9 cellular contexts compared by ENCODE assay signal in the genomic region with DNA sequence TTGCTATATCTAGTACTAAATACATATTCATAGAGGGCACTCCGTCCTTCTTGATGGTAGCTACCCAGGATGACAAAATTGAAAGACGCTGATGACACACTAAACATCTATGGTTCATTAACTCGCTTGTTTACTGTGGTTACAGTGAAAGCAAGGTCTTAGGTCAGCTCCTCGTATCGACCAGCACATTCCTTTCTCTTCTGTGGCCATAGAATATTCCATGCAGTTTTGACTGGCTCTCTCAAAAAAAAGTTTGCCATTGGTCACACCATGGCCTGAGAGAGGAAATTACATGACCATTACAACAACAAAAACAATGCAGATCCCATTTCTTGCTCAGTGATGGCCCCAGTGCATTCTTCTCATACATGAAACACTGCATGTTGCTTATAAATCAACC.
A peak's percentile ranks its signal among the peaks of the same experiment; 100 is the strongest.
DNase-seq lines count a peak whose midpoint lies in the region; ATAC-seq lines count a peak whose summit lies in the region.
"Had no signal": no experiment of that assay in that cellular context is flagged by ENCODE, and none has a peak within 500 bp of the region (broad histone marks: within the 10 kb centered on the region; RNA-seq: fewer than 3 reads in every experiment).

No MANE protein-coding gene starts in this region.

- H3K36me3 ChIP-seq in mesendoderm (ENCODE audit: control insufficient read depth, insufficient read depth, low read length) (no peaks in the 10 kb centered on the region), aorta (ENCODE audit: control insufficient read depth in 1 of 2, insufficient read depth in 2 of 2, low read length in 1 of 2) (no peaks in the 10 kb centered on the region)
- H3K36me3 ChIP-seq: heart left ventricle had no signal

- H3K4me3 Mint-ChIP-seq in IgD-negative memory B cell: peak overlapping the region; percentile 35 to 89 (median 80)

- H3K9ac ChIP-seq in mesendoderm (ENCODE audit: low read length): no peak overlapping the region

- H3K27ac Mint-ChIP-seq in IgD-negative memory B cell: peak overlapping the region; percentile 1 to 90 (median 58)

- no peak overlapping the region for H2BK5ac ChIP-seq in mesendoderm (ENCODE audit: low read length)

- H3K79me2 ChIP-seq in mesendoderm (ENCODE audit: control insufficient read depth, insufficient read depth, low read length): no peaks in the 10 kb centered on the region

- no peak overlapping the region for H3K4ac ChIP-seq in mesendoderm (ENCODE audit: low read depth, low read length)

- H3K56ac ChIP-seq in mesendoderm (ENCODE audit: low read length): no peak overlapping the region

- no peak overlapping the region for H4K8ac ChIP-seq in mesendoderm (ENCODE audit: low read depth, low read length)

- H3K4me1 ChIP-seq in mesendoderm (ENCODE audit: control insufficient read depth, low read depth, low read length): no peaks in the 10 kb centered on the region
- H3K4me1 ChIP-seq in aorta (ENCODE audit: control insufficient read depth in 1 of 2, insufficient read depth in 2 of 2, low read length in 2 of 2): no peaks in the 10 kb centered on the region

- WGBS in mesendoderm (ENCODE audit: extremely low coverage, insufficient coverage, low lambda C conversion rate): no CpG with 5 or more reads among the region's 5 CpGs
- WGBS in aorta, 2 donors: 84 to 87% methylated on average over 5 of the region's 5 CpGs

- H3K27me3 ChIP-seq in mesendoderm (ENCODE audit: insufficient read depth, low read length, poor library complexity): no peaks in the 10 kb centered on the region
- no peaks in the 10 kb centered on the region for H3K27me3 ChIP-seq in aorta (ENCODE audit: control insufficient read depth in 1 of 2, insufficient read depth in 2 of 2, low read length in 1 of 2)
- H3K27me3 ChIP-seq: heart left ventricle had no signal

- peaks cover 5% of the 10 kb centered on the region for H3K27me3 Mint-ChIP-seq in IgD-negative memory B cell

- no peaks in the 10 kb centered on the region for H3K9me3 ChIP-seq in aorta (ENCODE audit: control insufficient read depth, low read length)
- H3K9me3 ChIP-seq: heart left ventricle had no signal

- H3K4me2 ChIP-seq in mesendoderm (ENCODE audit: low read length): no peak overlapping the region

- no peak overlapping the region for H4K5ac ChIP-seq in mesendoderm (ENCODE audit: low read length)

- no peak overlapping the region for H2BK15ac ChIP-seq in mesendoderm (replicated peaks; ENCODE audit: low read depth)

- H2BK120ac ChIP-seq in mesendoderm (ENCODE audit: low read depth, low read length): no peak overlapping the region

- peak; percentile 79 for ATAC-seq in GM19035 (IDR thresholded peaks at IDR 0.05; ENCODE audit: unreplicated experiment)
- peak; percentile 75 for ATAC-seq in HG02840 (IDR thresholded peaks at IDR 0.05; ENCODE audit: low FRiP score, unreplicated experiment)
- no peak for ATAC-seq in aorta (ENCODE audit: low FRiP score)
- ATAC-seq: heart left ventricle had no signal

- intact Hi-C loops in aorta (cut with DNase I): no loop called here

- no peak overlapping the region for H3K18ac ChIP-seq in mesendoderm (ENCODE audit: low read length)

- no peaks in the 10 kb centered on the region for H3K79me1 ChIP-seq in mesendoderm (ENCODE audit: low read length)

- DNase-seq in mesendoderm (peak; percentile 32), aorta (no peak), NCI-H2029 (lab: John Stamatoyannopoulos, UW) (no peak), NCI-H187 (lab: John Stamatoyannopoulos, UW) (no peak), T-helper 2 cell (no peak)
- DNase-seq: heart left ventricle had no signal

- peaks cover 34 to 44% (median 40%) of the 10 kb centered on the region in 3 donors for H3K4me1 Mint-ChIP-seq in IgD-negative memory B cell

- H3K4me3 ChIP-seq in mesendoderm (ENCODE audit: low read length) (no peak overlapping the region), aorta (ENCODE audit: low read length in 2 of 2) (no peak overlapping the region)
- H3K4me3 ChIP-seq: heart left ventricle had no signal

- no peak overlapping the region for H3K23ac ChIP-seq in mesendoderm (ENCODE audit: low read length)

- H3K27ac ChIP-seq in mesendoderm (ENCODE audit: low read depth, low read length) (no peak overlapping the region), aorta (ENCODE audit: low read depth in 1 of 2, low read length in 2 of 2) (no peak overlapping the region)
- H3K27ac ChIP-seq: heart left ventricle had no signal

- H3K9me3 Mint-ChIP-seq in IgD-negative memory B cell: no peaks in the 10 kb centered on the region

- H2AK5ac ChIP-seq in mesendoderm (ENCODE audit: low read length): no peak overlapping the region

- H3K36me3 Mint-ChIP-seq in IgD-negative memory B cell: peaks cover 1% of the 10 kb centered on the region
